Comparison of ENCODE assay signal across 8 cellular contexts in genomic region chr7:114087674-114088539, GRCh38.
DNase-seq lines count a peak whose midpoint lies in the region; ATAC-seq and TF ChIP-seq lines count a peak whose summit lies in the region.

No MANE protein-coding gene starts in this region.

- DNase-seq in NCI-H748 treated with DMSO at 0.1 percent for 48 hours (lab: John Stamatoyannopoulos, UW) (peak; percentile 58), prostate gland (ENCODE audit: low spot score) (peak; percentile 16), NCI-H1105 (lab: John Stamatoyannopoulos, UW) (no peak)

- no peaks in the 10 kb centered on the region for H3K9me3 ChIP-seq in ES-I3 (ENCODE audit: control insufficient read depth, insufficient read depth, low read length)
- no peaks in the 10 kb centered on the region for H3K9me3 ChIP-seq in gastroesophageal sphincter
- no peaks in the 10 kb centered on the region for H3K9me3 ChIP-seq in prostate gland

- no peaks in the 10 kb centered on the region for H3K4me1 ChIP-seq in ES-I3 (ENCODE audit: insufficient read depth, low read length)
- H3K4me1 ChIP-seq in gastroesophageal sphincter: peaks cover 0 to 56% (median 0%) of the 10 kb centered on the region in 3 donors
- no peaks in the 10 kb centered on the region for H3K4me1 ChIP-seq in prostate gland (replicated peaks)

- H3K27me3 ChIP-seq in gastroesophageal sphincter: peaks cover 21% of the 10 kb centered on the region
- peaks cover 2% of the 10 kb centered on the region for H3K27me3 ChIP-seq in prostate gland (replicated peaks; ENCODE audit: insufficient read depth)

- peak overlapping the region; percentile 11; the same call in 1 of the 2 replicates for H3K9ac ChIP-seq in ES-I3 (ENCODE audit: low read depth, low read length)

- intact Hi-C loops in prostate gland (cut with DNase I): loop anchor here (10.0 kb wide), 3 partner anchors 837 to 1587 kb away; partner anchors contain the start of gene MDFIC

- 10 to 12% methylated on average over 7 to 10 of the region's 31 CpGs for WGBS in gastroesophageal sphincter (ENCODE audit: low coverage in 1 of 2), 2 donors
- 27% methylated on average over 27 of the region's 31 CpGs for WGBS in prostate gland

- TF ChIP-seq CTCF in gastroesophageal sphincter (IDR thresholded peaks at IDR 0.05) (peak in 1 of 4 experiments; percentile 10), prostate gland (IDR thresholded peaks at IDR 0.05) (no peak)

- H3K27ac ChIP-seq in gastroesophageal sphincter (peak overlapping the region; percentile 94 to 99 (median 96)), prostate gland (no peak overlapping the region)

- ATAC-seq in gastroesophageal sphincter: no peak
- no peak for ATAC-seq in GM21786 (IDR thresholded peaks at IDR 0.05; ENCODE audit: unreplicated experiment)
- ATAC-seq in GM18873 (IDR thresholded peaks at IDR 0.05; ENCODE audit: low FRiP score, unreplicated experiment): no peak
- ATAC-seq in GM21526 (IDR thresholded peaks at IDR 0.05; ENCODE audit: low FRiP score, unreplicated experiment): no peak

- TF ChIP-seq EP300 in gastroesophageal sphincter (IDR thresholded peaks at IDR 0.05): no peak

- TF ChIP-seq POLR2A in gastroesophageal sphincter (IDR thresholded peaks at IDR 0.05) (no peak), prostate gland (IDR thresholded peaks at IDR 0.05) (no peak)

- peak overlapping the region; percentile 78 to 89 for H3K4me3 ChIP-seq in gastroesophageal sphincter
- H3K4me3 ChIP-seq in prostate gland: peak overlapping the region; percentile 11 to 50

- H3K36me3 ChIP-seq in ES-I3 (ENCODE audit: insufficient read depth, low read length) (no peaks in the 10 kb centered on the region), gastroesophageal sphincter (no peaks in the 10 kb centered on the region), prostate gland (no peaks in the 10 kb centered on the region)

Comparison
In these comparisons a context has a peak if more than half of its experiments do, and no peak if none do; other contexts are left out.
1. H3K27ac ChIP-seq: peak in gastroesophageal sphincter (4 of 4); none in prostate gland (0 of 2).